24 cellular contexts compared by ENCODE assay signal in the genomic region with DNA sequence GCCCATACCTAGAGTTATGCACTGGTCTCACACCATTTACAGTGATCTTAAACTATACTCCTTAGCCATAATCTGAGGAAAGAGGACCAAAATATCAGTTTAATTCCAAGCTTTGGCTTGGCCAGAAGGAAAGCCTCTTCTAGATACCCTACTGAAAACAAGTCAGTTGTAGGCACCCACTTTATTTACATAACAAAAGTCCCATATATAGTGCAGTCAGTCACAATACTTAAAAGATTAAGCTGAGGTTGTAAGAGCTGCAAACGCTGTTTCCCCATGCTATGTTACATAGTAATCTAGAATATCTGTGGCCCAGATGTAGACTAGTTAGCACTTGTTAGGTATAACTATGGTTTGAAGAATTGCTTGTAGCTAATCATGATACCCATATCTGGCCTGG.
"Had no signal": no experiment of that assay in that cellular context is flagged by ENCODE, and none has a peak within 500 bp of the region (broad histone marks: within the 10 kb centered on the region; RNA-seq: fewer than 3 reads in every experiment).

No MANE protein-coding gene starts in this region.

- H3K27me3 Mint-ChIP-seq: activated naive CD4-positive, alpha-beta T cell treated with anti-CD3 and anti-CD28 coated beads, Interleukin-2, amount 10 ng/mL, durations not matched to agents 7 days and 5 days; activated naive CD8-positive, alpha-beta T cell treated with anti-CD3 and anti-CD28 coated beads, Interleukin-2, amount 10 ng/mL, durations not matched to agents 7 days and 5 days; naive B cell; progenitor cell of endocrine pancreas had no signal

- H3K4me3 ChIP-seq: ascending aorta, heart right ventricle, ovary, right lobe of liver, transverse colon had no signal

- H3K27ac ChIP-seq: ascending aorta, brain microvascular endothelial cell, ovary, right lobe of liver, transverse colon had no signal

- H3K27me3 ChIP-seq: ascending aorta, brain microvascular endothelial cell, heart right ventricle, ovary, right lobe of liver, transverse colon had no signal

- ATAC-seq: esophagus mucosa had no signal

- H3K4me1 Mint-ChIP-seq: naive B cell had no signal

- H3K36me3 Mint-ChIP-seq: mesothelial cell of epicardium, naive B cell had no signal

- H3K36me3 ChIP-seq: ascending aorta, brain microvascular endothelial cell, heart right ventricle, ovary, right lobe of liver, transverse colon had no signal

- H3K27ac Mint-ChIP-seq: activated naive CD4-positive, alpha-beta T cell treated with anti-CD3 and anti-CD28 coated beads, Interleukin-2, amount 10 ng/mL, durations not matched to agents 7 days and 5 days; activated naive CD8-positive, alpha-beta T cell treated with anti-CD3 and anti-CD28 coated beads, Interleukin-2, amount 10 ng/mL, durations not matched to agents 7 days and 5 days; activated T-helper 1 cell treated with anti-CD3 and anti-CD28 coated beads, Interleukin-12 subunit alpha, Interleukin-12 subunit beta, Interleukin-2, Interleukin-4 antibody, amounts not matched to agents 30 ng/mL and 10 ng/mL and 1 ng/mL, durations not matched to agents 14 hours and 24 hours and 36 hours; mesothelial cell of epicardium; progenitor cell of endocrine pancreas had no signal

- H3K9me3 ChIP-seq: ascending aorta, heart right ventricle, ovary, right lobe of liver, transverse colon had no signal

- H3K9me3 Mint-ChIP-seq: activated naive CD4-positive, alpha-beta T cell treated with anti-CD3 and anti-CD28 coated beads, Interleukin-2, amount 10 ng/mL, durations not matched to agents 7 days and 5 days; activated T-helper 1 cell treated with anti-CD3 and anti-CD28 coated beads, Interleukin-12 subunit alpha, Interleukin-12 subunit beta, Interleukin-2, Interleukin-4 antibody, amounts not matched to agents 30 ng/mL and 10 ng/mL and 1 ng/mL, durations not matched to agents 14 hours and 24 hours and 36 hours; mesothelial cell of epicardium; naive B cell; nephron progenitor cell had no signal

- H3K4me3 Mint-ChIP-seq: activated naive CD4-positive, alpha-beta T cell treated with anti-CD3 and anti-CD28 coated beads, Interleukin-2, amount 10 ng/mL, durations not matched to agents 7 days and 5 days; activated naive CD8-positive, alpha-beta T cell treated with anti-CD3 and anti-CD28 coated beads, Interleukin-2, amount 10 ng/mL, durations not matched to agents 7 days and 5 days; activated T-helper 1 cell treated with anti-CD3 and anti-CD28 coated beads, Interleukin-12 subunit alpha, Interleukin-12 subunit beta, Interleukin-2, Interleukin-4 antibody, amounts not matched to agents 30 ng/mL and 10 ng/mL and 1 ng/mL, durations not matched to agents 14 hours and 24 hours and 36 hours; mesothelial cell of epicardium; naive B cell; nephron progenitor cell had no signal

- DNase-seq: activated CD4-positive, alpha-beta T cell treated with anti-CD3 and anti-CD28 coated beads for 4 hours; activated CD4-positive, alpha-beta T cell treated with anti-CD3 and anti-CD28 coated beads, Interleukin-2, amount 50 U/mL, for 4 hours; activated gamma-delta T cell; activated naive CD4-positive, alpha-beta T cell treated with anti-CD3 and anti-CD28 coated beads, Interleukin-2, amount 10 ng/mL, durations not matched to agents 7 days and 5 days; activated naive CD8-positive, alpha-beta T cell treated with anti-CD3 and anti-CD28 coated beads, Interleukin-2, amount 10 ng/mL, durations not matched to agents 7 days and 5 days; activated T-cell treated with anti-CD3 and anti-CD28 coated beads for 4 hours; brain microvascular endothelial cell; foreskin fibroblast; heart right ventricle; islet precursor cell; left ventricle myocardium superior; naive B cell; nephron progenitor cell; ovary; right lobe of liver; stimulated activated CD4-positive, alpha-beta T cell treated with anti-CD3 and anti-CD28 coated beads, Interleukin-2, amount 100 ng/mL, for 48 hours; stimulated activated naive CD4-positive, alpha-beta T cell treated with Interleukin-2 at 50 U/mL for 16 hours; T-helper 1 cell; transverse colon had no signal
